20 cellular contexts compared by ENCODE assay signal in genomic region chr4:56158483-56158882, GRCh38.
DNase-seq lines count a peak whose midpoint lies in the region; ATAC-seq lines count a peak whose summit lies in the region.
"Had no signal": no experiment of that assay in that cellular context is flagged by ENCODE, and none has a peak within 500 bp of the region (broad histone marks: within the 10 kb centered on the region; RNA-seq: fewer than 3 reads in every experiment).

No MANE protein-coding gene starts in this region.

- intact Hi-C loops in left colon (cut with DNase I, micrococcal nuclease), result no loop called here

- no peaks in the 10 kb centered on the region for H3K4me1 Mint-ChIP-seq in activated naive CD8-positive, alpha-beta T cell treated with anti-CD3 and anti-CD28 coated beads, Interleukin-2, amount 50 U/mL, for 24 hours
- H3K4me1 Mint-ChIP-seq in activated naive CD8-positive, alpha-beta T cell treated with anti-CD3 and anti-CD28 coated beads for 36 hours, result no peaks in the 10 kb centered on the region
- no peaks in the 10 kb centered on the region for H3K4me1 Mint-ChIP-seq in stimulated activated effector memory CD8-positive, alpha-beta T cell treated with anti-CD3 and anti-CD28 coated beads, Interleukin-12 subunit alpha, Interleukin-12 subunit beta, amount 100 ng/mL, for 72 hours

- no peaks in the 10 kb centered on the region for H3K9me3 Mint-ChIP-seq in activated naive CD8-positive, alpha-beta T cell treated with anti-CD3 and anti-CD28 coated beads, Interleukin-2, amount 50 U/mL, for 24 hours
- no peaks in the 10 kb centered on the region for H3K9me3 Mint-ChIP-seq in activated naive CD8-positive, alpha-beta T cell treated with anti-CD3 and anti-CD28 coated beads for 36 hours
- H3K9me3 Mint-ChIP-seq in stimulated activated effector memory CD8-positive, alpha-beta T cell treated with anti-CD3 and anti-CD28 coated beads, Interleukin-12 subunit alpha, Interleukin-12 subunit beta, amount 100 ng/mL, for 72 hours, result no peaks in the 10 kb centered on the region

- no peak overlapping the region for H3K4me3 Mint-ChIP-seq in activated naive CD8-positive, alpha-beta T cell treated with anti-CD3 and anti-CD28 coated beads, Interleukin-2, amount 50 U/mL, for 24 hours
- H3K4me3 Mint-ChIP-seq in activated naive CD8-positive, alpha-beta T cell treated with anti-CD3 and anti-CD28 coated beads for 36 hours, result no peak overlapping the region
- H3K4me3 Mint-ChIP-seq in stimulated activated effector memory CD8-positive, alpha-beta T cell treated with anti-CD3 and anti-CD28 coated beads, Interleukin-12 subunit alpha, Interleukin-12 subunit beta, amount 100 ng/mL, for 72 hours, result no peak overlapping the region

- no peak overlapping the region for H3K27ac Mint-ChIP-seq in activated naive CD8-positive, alpha-beta T cell treated with anti-CD3 and anti-CD28 coated beads, Interleukin-2, amount 50 U/mL, for 24 hours
- H3K27ac Mint-ChIP-seq in activated naive CD8-positive, alpha-beta T cell treated with anti-CD3 and anti-CD28 coated beads for 36 hours, result no peak overlapping the region
- H3K27ac Mint-ChIP-seq in stimulated activated effector memory CD8-positive, alpha-beta T cell treated with anti-CD3 and anti-CD28 coated beads, Interleukin-12 subunit alpha, Interleukin-12 subunit beta, amount 100 ng/mL, for 72 hours, result no peak overlapping the region

- no peaks in the 10 kb centered on the region for H3K36me3 Mint-ChIP-seq in activated naive CD8-positive, alpha-beta T cell treated with anti-CD3 and anti-CD28 coated beads, Interleukin-2, amount 50 U/mL, for 24 hours (ENCODE audit: low read depth)
- no peaks in the 10 kb centered on the region for H3K36me3 Mint-ChIP-seq in activated naive CD8-positive, alpha-beta T cell treated with anti-CD3 and anti-CD28 coated beads for 36 hours
- H3K36me3 Mint-ChIP-seq in stimulated activated effector memory CD8-positive, alpha-beta T cell treated with anti-CD3 and anti-CD28 coated beads, Interleukin-12 subunit alpha, Interleukin-12 subunit beta, amount 100 ng/mL, for 72 hours, result no peaks in the 10 kb centered on the region

- no peak for ATAC-seq in activated naive CD8-positive, alpha-beta T cell treated with anti-CD3 and anti-CD28 coated beads, Interleukin-2, amount 50 U/mL, for 24 hours
- ATAC-seq in left colon (peak; percentile 68), GM21526 (IDR thresholded peaks at IDR 0.05; ENCODE audit: low FRiP score, unreplicated experiment) (no peak), HG03139 (IDR thresholded peaks at IDR 0.05; ENCODE audit: unreplicated experiment) (no peak)
- ATAC-seq in stimulated activated effector memory CD8-positive, alpha-beta T cell treated with anti-CD3 and anti-CD28 coated beads, Interleukin-12 subunit alpha, Interleukin-12 subunit beta, amount 100 ng/mL, for 72 hours, result peak; percentile 77
- ATAC-seq: gastrocnemius medialis, GM12878, HCT116, left lung, right lobe of liver had no signal

- DNase-seq in activated naive CD8-positive, alpha-beta T cell treated with anti-CD3 and anti-CD28 coated beads, Interleukin-2, amount 50 U/mL, for 24 hours, result peak; percentile 4
- DNase-seq in activated naive CD8-positive, alpha-beta T cell treated with anti-CD3 and anti-CD28 coated beads for 36 hours, result no peak
- DNase-seq in NCI-H748 (lab: John Stamatoyannopoulos, UW; ENCODE audit: unreplicated experiment) (peak; percentile 51), left colon (peak; percentile 28 to 43), HPDE6-E6E7 (ENCODE audit: extremely low spot score) (no peak)
- DNase-seq in stimulated activated effector memory CD8-positive, alpha-beta T cell treated with anti-CD3 and anti-CD28 coated beads, Interleukin-12 subunit alpha, Interleukin-12 subunit beta, amount 100 ng/mL, for 72 hours (ENCODE audit: low spot score in 2 of 2), result no peak
- DNase-seq: activated CD4-positive, alpha-beta T cell treated with anti-CD3 and anti-CD28 coated beads for 1 hour; dorsolateral prefrontal cortex; gastrocnemius medialis; left lung; NCI-H524 treated with DMSO at 0.1 percent for 48 hours; OCI-M1; right lobe of liver; stimulated activated CD8-positive, alpha-beta memory T cell treated with anti-CD3 and anti-CD28 coated beads, Interleukin-4, amount 100 ng/mL, for 48 hours; T-helper 9 cell; testis had no signal

- H3K27me3 Mint-ChIP-seq in activated naive CD8-positive, alpha-beta T cell treated with anti-CD3 and anti-CD28 coated beads, Interleukin-2, amount 50 U/mL, for 24 hours, result peaks cover 3% of the 10 kb centered on the region
- no peaks in the 10 kb centered on the region for H3K27me3 Mint-ChIP-seq in activated naive CD8-positive, alpha-beta T cell treated with anti-CD3 and anti-CD28 coated beads for 36 hours

Comparison
In these comparisons a context has a peak if more than half of its experiments do, and no peak if none do; other contexts are left out.
1. DNase-seq: peak in activated naive CD8-positive, alpha-beta T cell treated with anti-CD3 and anti-CD28 coated beads, Interleukin-2, amount 50 U/mL, for 24 hours (single experiment), NCI-H748 (single experiment) and left colon (2 of 2); none in activated naive CD8-positive, alpha-beta T cell treated with anti-CD3 and anti-CD28 coated beads for 36 hours (single experiment), stimulated activated effector memory CD8-positive, alpha-beta T cell treated with anti-CD3 and anti-CD28 coated beads, Interleukin-12 subunit alpha, Interleukin-12 subunit beta, amount 100 ng/mL, for 72 hours (0 of 2) and HPDE6-E6E7 (single experiment).
2. ATAC-seq: peak in left colon (single experiment) and stimulated activated effector memory CD8-positive, alpha-beta T cell treated with anti-CD3 and anti-CD28 coated beads, Interleukin-12 subunit alpha, Interleukin-12 subunit beta, amount 100 ng/mL, for 72 hours (single experiment); none in activated naive CD8-positive, alpha-beta T cell treated with anti-CD3 and anti-CD28 coated beads, Interleukin-2, amount 50 U/mL, for 24 hours (single experiment), GM21526 (single experiment) and HG03139 (single experiment).